In genomic region chr7:65004575-65004974, GRCh38 we compare ENCODE assay signal across 15 cellular contexts. TPM values are rescaled to one million over a fixed set of nuclear protein-coding genes. Genes with fewer than 3 reads are reported as not detected.
A peak's percentile ranks its signal among the peaks of the same experiment; 100 is the strongest.
DNase-seq lines count a peak whose midpoint lies in the region; ATAC-seq and TF ChIP-seq lines count a peak whose summit lies in the region.
"Had no signal": no experiment of that assay in that cellular context is flagged by ENCODE, and none has a peak within 500 bp of the region (broad histone marks: within the 10 kb centered on the region; RNA-seq: fewer than 3 reads in every experiment).

No MANE protein-coding gene starts in this region.

- ATAC-seq in CD4-positive, alpha-beta T cell (ENCODE audit: poor library complexity), result no peak
- ATAC-seq in central memory CD8-positive, alpha-beta T cell (replicated peaks; ENCODE audit: extremely low read depth, poor library complexity, severe bottlenecking), result no peak
- ATAC-seq in heart right ventricle (no peak), GM21367 (IDR thresholded peaks at IDR 0.05; ENCODE audit: unreplicated experiment) (no peak)

- H3K4me2 ChIP-seq in Loucy (ENCODE audit: low read depth, low read length, poor library complexity, severe bottlenecking), result peak overlapping the region; percentile 82

- H2AFZ ChIP-seq in Loucy (ENCODE audit: low read length), result no peak overlapping the region

- WGBS in heart right ventricle, 2 donors, result 65 to 77% methylated on average over 1 of the region's 1 CpG

- POLR2A ChIA-PET in CD4-positive, alpha-beta T cell (lab: Charles Lee), result interaction anchor here (4.6 kb wide), 1 partner anchor 34 kb away, joined by 61 read pairs; no protein-coding TSS in a partner anchor

- no peak for TF ChIP-seq CTCF in CD4-positive, alpha-beta T cell (IDR thresholded peaks at IDR 0.05)
- TF ChIP-seq CTCF in Loucy (conservative IDR thresholded peaks at IDR 0.05; ENCODE audit: low read length) (no peak), nephron progenitor cell (IDR thresholded peaks at IDR 0.05) (no peak), heart right ventricle (IDR thresholded peaks at IDR 0.05) (no peak)

- peak overlapping the region; percentile 87 for H3K9ac ChIP-seq in Loucy (ENCODE audit: low read depth, low read length, poor library complexity, severe bottlenecking)

- H3K4me1 ChIP-seq in Loucy (ENCODE audit: insufficient read depth, low read length, poor library complexity, severe bottlenecking) (peaks cover 33% of the 10 kb centered on the region), heart right ventricle (peaks cover 7 to 67% (median 44%) of the 10 kb centered on the region in 9 donors)

- H3K27ac ChIP-seq in CD4-positive, alpha-beta T cell (ENCODE audit: low read depth, low read length), result no peak overlapping the region
- no peak overlapping the region for H3K27ac ChIP-seq in heart right ventricle
- H3K27ac ChIP-seq: cardiac muscle cell, ovary had no signal

- H3K4me3 Mint-ChIP-seq in CD4-positive, alpha-beta T cell, result peak overlapping the region; percentile 96
- peak overlapping the region; percentile 94 for H3K4me3 Mint-ChIP-seq in central memory CD8-positive, alpha-beta T cell
- H3K4me3 Mint-ChIP-seq in nephron progenitor cell, result peak overlapping the region; percentile 98

- DNase-seq in CD4-positive, alpha-beta T cell, result no peak
- DNase-seq in central memory CD8-positive, alpha-beta T cell (ENCODE audit: low spot score in 2 of 2), result no peak
- DNase-seq in nephron progenitor cell (no peak), cerebellum (ENCODE audit: low spot score) (no peak), NCI-H345 treated with DMSO at 0.1 percent for 48 hours (lab: John Stamatoyannopoulos, UW; ENCODE audit: unreplicated experiment) (no peak), heart right ventricle (no peak)
- DNase-seq: HCEC 1CT; kidney glomerular epithelial cell; NCI-H1694 treated with DMSO at 0.1 percent for 48 hours; ovary; stimulated activated CD4-positive, alpha-beta T cell treated with anti-CD3 and anti-CD28 coated beads, Interleukin-2, amount 100 ng/mL, for 24 hours; stomach had no signal

- H3K4me3 ChIP-seq in Loucy (ENCODE audit: low read length, poor library complexity, severe bottlenecking), result peak overlapping the region; percentile 87
- peak overlapping the region in 2 of 10 donors; percentile 73 to 91 for H3K4me3 ChIP-seq in heart right ventricle

- H3K79me2 ChIP-seq in Loucy (ENCODE audit: insufficient read depth, low read length), result peaks cover 65% of the 10 kb centered on the region

- H3K9me3 ChIP-seq in CD4-positive, alpha-beta T cell (ENCODE audit: control insufficient read depth, low read length), result peaks cover 18% of the 10 kb centered on the region
- H3K9me3 ChIP-seq in Loucy (ENCODE audit: insufficient read depth, low read depth, low read length), result no peaks in the 10 kb centered on the region; the same call in 1 of the 2 replicates
- peaks cover 0 to 23% (median 0%) of the 10 kb centered on the region in 11 donors for H3K9me3 ChIP-seq in heart right ventricle
- H3K9me3 ChIP-seq: ovary, stomach had no signal

- peaks cover 36% of the 10 kb centered on the region for H4K20me1 ChIP-seq in Loucy (ENCODE audit: insufficient read depth, low read length, poor library complexity, severe bottlenecking)

- peaks cover 5% of the 10 kb centered on the region; the same call in 1 of the 2 replicates for H3K36me3 ChIP-seq in Loucy (ENCODE audit: insufficient read depth, low read length)
- peaks cover 0 to 11% (median 0%) of the 10 kb centered on the region in 9 donors for H3K36me3 ChIP-seq in heart right ventricle
- H3K36me3 ChIP-seq: cardiac muscle cell, ovary had no signal

- no peaks in the 10 kb centered on the region for H3K27me3 ChIP-seq in CD4-positive, alpha-beta T cell (ENCODE audit: control insufficient read depth, insufficient read depth, low read length)
- H3K27me3 ChIP-seq in Loucy (ENCODE audit: insufficient read depth, low read length, poor library complexity, severe bottlenecking), result no peaks in the 10 kb centered on the region
- no peaks in the 10 kb centered on the region for H3K27me3 ChIP-seq in heart right ventricle
- H3K27me3 ChIP-seq: cardiac muscle cell, ovary, stomach had no signal

- no peaks in the 10 kb centered on the region for H3F3A ChIP-seq in Loucy (ENCODE audit: low read depth)

- H3K4me1 Mint-ChIP-seq in CD4-positive, alpha-beta T cell (ENCODE audit: low read depth), result peaks cover 50% of the 10 kb centered on the region
- H3K4me1 Mint-ChIP-seq in central memory CD8-positive, alpha-beta T cell, result peaks cover 59% of the 10 kb centered on the region
- H3K4me1 Mint-ChIP-seq in nephron progenitor cell, result peaks cover 19% of the 10 kb centered on the region

- intact Hi-C loops in CD4-positive, alpha-beta T cell (cut with DNase I, micrococcal nuclease), result loop anchor here (5.0 to 10.0 kb wide), 7 partner anchors 80 to 1080 kb away; partner anchors contain the start of genes ZNF107 (in 1 of the 2), ZNF138 (in 1 of the 2), ZNF736 (in 1 of the 2) and ZNF92 (in 1 of the 2)
- intact Hi-C loops in heart right ventricle (cut with DNase I), result no loop called here

- no peaks in the 10 kb centered on the region for H3K27me3 Mint-ChIP-seq in CD4-positive, alpha-beta T cell
- H3K27me3 Mint-ChIP-seq in central memory CD8-positive, alpha-beta T cell, result no peaks in the 10 kb centered on the region
- H3K27me3 Mint-ChIP-seq in nephron progenitor cell (ENCODE audit: low read depth, poor library complexity), result peaks cover 3% of the 10 kb centered on the region

- H3K9me2 ChIP-seq in Loucy (replicated peaks; ENCODE audit: low read depth, low read length), result no peaks in the 10 kb centered on the region

- H3K9me3 Mint-ChIP-seq in CD4-positive, alpha-beta T cell, result peaks cover 6% of the 10 kb centered on the region
- H3K9me3 Mint-ChIP-seq in central memory CD8-positive, alpha-beta T cell, result no peaks in the 10 kb centered on the region
- peaks cover 74% of the 10 kb centered on the region for H3K9me3 Mint-ChIP-seq in nephron progenitor cell

- peak overlapping the region; percentile 88 for H3K27ac Mint-ChIP-seq in CD4-positive, alpha-beta T cell
- no peak overlapping the region for H3K27ac Mint-ChIP-seq in central memory CD8-positive, alpha-beta T cell (ENCODE audit: low read depth)
- no peak overlapping the region for H3K27ac Mint-ChIP-seq in nephron progenitor cell

- peaks cover 71% of the 10 kb centered on the region for H3K36me3 Mint-ChIP-seq in CD4-positive, alpha-beta T cell (ENCODE audit: low read depth)
- peaks cover 12% of the 10 kb centered on the region for H3K36me3 Mint-ChIP-seq in central memory CD8-positive, alpha-beta T cell (ENCODE audit: insufficient read depth)
- peaks cover 71% of the 10 kb centered on the region for H3K36me3 Mint-ChIP-seq in nephron progenitor cell (ENCODE audit: low read depth)

- CTCF ChIA-PET in CD4-positive, alpha-beta T cell (lab: Charles Lee), result no interaction called here

RNA-seq across cellular contexts. Expression of gene ERV3-1, which starts 1.9 kb away (rescaled TPM):
- 10 to 100 TPM; 16.6 to 17.2 TPM for total RNA-seq in CD4-positive, alpha-beta T cell
- total RNA-seq in cerebellum (52.9 TPM), heart right ventricle (1 to 10 TPM; 4.6 to 9.3 (median 6.7) TPM)
- polyA plus RNA-seq in heart right ventricle, result 1 to 10 TPM; 2.0 to 3.0 TPM

RNA-seq across cellular contexts. Expression of gene ZNF117, which starts 13.7 kb away (rescaled TPM):
- total RNA-seq in CD4-positive, alpha-beta T cell, result 1 to 10 TPM; 1.9 to 2.2 TPM
- 52.9 TPM for total RNA-seq in cerebellum
- 1 to 10 TPM; 2.1 to 4.6 (median 3.1) TPM for total RNA-seq in heart right ventricle
- 1 to 10 TPM; 1.8 to 8.3 TPM for polyA plus RNA-seq in heart right ventricle

Comparison
In these comparisons a context has a peak if more than half of its experiments do, and no peak if none do; other contexts are left out.
1. intact Hi-C loops: an anchor here in CD4-positive, alpha-beta T cell (5.0 to 10.0 kb wide); none called in heart right ventricle.